Comparison of ENCODE assay signal across 16 cellular contexts in genomic region chr1:183892351-183892793, GRCh38.
DNase-seq lines count a peak whose midpoint lies in the region; ATAC-seq, FAIRE-seq and TF ChIP-seq lines count a peak whose summit lies in the region.
"Had no signal": no experiment of that assay in that cellular context is flagged by ENCODE, and none has a peak within 500 bp of the region (broad histone marks: within the 10 kb centered on the region; RNA-seq: fewer than 3 reads in every experiment).

No MANE protein-coding gene starts in this region.

- H3K4me3 ChIP-seq in bronchial epithelial cell (ENCODE audit: low read depth, low read length) (no peak overlapping the region), HepG2 (replicated peaks in 1 of 3; ENCODE audit: insufficient read depth in 1 of 3, low read depth in 2 of 3, low read length in 3 of 3) (no peak overlapping the region)
- no peak overlapping the region for H3K4me3 ChIP-seq in CD8-positive, alpha-beta memory T cell (ENCODE audit: low read length)

- H3K27me3 ChIP-seq in bronchial epithelial cell (ENCODE audit: control insufficient read depth, insufficient read depth, low read length) (no peaks in the 10 kb centered on the region), HepG2 (ENCODE audit: control insufficient read depth in 1 of 2, insufficient read depth in 2 of 2, low read length in 2 of 2) (no peaks in the 10 kb centered on the region)
- no peaks in the 10 kb centered on the region for H3K27me3 ChIP-seq in CD8-positive, alpha-beta memory T cell (ENCODE audit: insufficient read depth, low read length, poor library complexity, severe bottlenecking)

- no peaks in the 10 kb centered on the region for H3K4me1 Mint-ChIP-seq in Calu3 (ENCODE audit: low read depth, unreplicated experiment)
- H3K4me1 Mint-ChIP-seq in CD8-positive, alpha-beta memory T cell: peaks cover 25 to 38% (median 30%) of the 10 kb centered on the region in 3 donors

- BruUV-seq in HepG2 (replicated peaks; lab: Mats Ljungman, UMichigan): no TSS peak
- BruUV-seq in Calu3 (replicated peaks; lab: Mats Ljungman, UMichigan): no TSS peak

- ATAC-seq in Right ventricle myocardium superior (ENCODE audit: poor library complexity) (peak; percentile 51), HepG2 (peak; percentile 92)
- ATAC-seq: activated naive CD4-positive, alpha-beta T cell treated with anti-CD3 and anti-CD28 coated beads, Interleukin-2, amount 50 U/mL, for 72 hours had no signal

- TF ChIP-seq EP300 in HepG2 (IDR thresholded peaks at IDR 0.05; ENCODE audit: low read depth in 2 of 2, low read length in 2 of 2) (peak in 1 of 2 experiments; percentile 79; a peak in 2 of 4 replicates), HepG2 (CRISPR knock-in tag; IDR thresholded peaks at IDR 0.05; ENCODE audit: borderline replicate concordance) (no peak)

- H3K27me3 Mint-ChIP-seq in Calu3 (ENCODE audit: unreplicated experiment): no peaks in the 10 kb centered on the region
- no peaks in the 10 kb centered on the region for H3K27me3 Mint-ChIP-seq in CD8-positive, alpha-beta memory T cell

- no peak for DNase-seq in Right ventricle myocardium superior
- no peak for DNase-seq in cardiac septum (ENCODE audit: low spot score)
- DNase-seq in bronchial epithelial cell (ENCODE audit: low read depth): peak; percentile 75
- DNase-seq in HepG2 (ENCODE audit: low spot score): peak; percentile 72
- no peak for DNase-seq in Calu3
- DNase-seq in RWPE1 (ENCODE audit: low spot score): no peak
- DNase-seq in medulla oblongata (ENCODE audit: extremely low spot score): no peak
- no peak for DNase-seq in CD8-positive, alpha-beta memory T cell
- DNase-seq: activated CD4-positive, CD25-positive, alpha-beta regulatory T cell treated with anti-CD3 and anti-CD28 coated beads, Interleukin-2, amount 50 U/mL, for 72 hours; central memory CD4-positive, alpha-beta T cell; COR-L47; HCEC 1CT; hippocampal formation; mesendoderm had no signal

- no peaks in the 10 kb centered on the region for H3K9me3 Mint-ChIP-seq in Calu3 (ENCODE audit: low read depth, unreplicated experiment)
- no peaks in the 10 kb centered on the region for H3K9me3 Mint-ChIP-seq in CD8-positive, alpha-beta memory T cell
- H3K9me3 Mint-ChIP-seq: activated naive CD4-positive, alpha-beta T cell treated with anti-CD3 and anti-CD28 coated beads, Interleukin-2, amount 50 U/mL, for 72 hours had no signal

- peak overlapping the region; percentile 20; the same call in 1 of the 2 replicates for H3K4me2 ChIP-seq in HepG2 (ENCODE audit: low read depth, low read length)

- H3K4me3 Mint-ChIP-seq in Calu3 (ENCODE audit: low read depth, unreplicated experiment): no peak overlapping the region
- H3K4me3 Mint-ChIP-seq in CD8-positive, alpha-beta memory T cell: no peak overlapping the region

- no peak overlapping the region for H2AFZ ChIP-seq in HepG2 (ENCODE audit: low read length)

- H3K36me3 ChIP-seq in bronchial epithelial cell (ENCODE audit: control insufficient read depth, insufficient read depth, low read length) (no peaks in the 10 kb centered on the region), HepG2 (replicated peaks in 1 of 2; ENCODE audit: control insufficient read depth in 1 of 2, insufficient read depth in 2 of 2, low read length in 2 of 2) (peaks cover 3 to 5% of the 10 kb centered on the region in 2 experiments; a peak in 3 of 5 replicates)
- H3K36me3 ChIP-seq in CD8-positive, alpha-beta memory T cell (ENCODE audit: insufficient read depth, low read length): no peaks in the 10 kb centered on the region

- H3K27ac Mint-ChIP-seq in Calu3 (ENCODE audit: unreplicated experiment): no peak overlapping the region
- no peak overlapping the region for H3K27ac Mint-ChIP-seq in CD8-positive, alpha-beta memory T cell
- H3K27ac Mint-ChIP-seq: activated naive CD4-positive, alpha-beta T cell treated with anti-CD3 and anti-CD28 coated beads, Interleukin-2, amount 50 U/mL, for 72 hours had no signal

- no peak overlapping the region for H3K9ac ChIP-seq in HepG2 (ENCODE audit: insufficient read depth, low read depth, low read length)

- no peak for TF ChIP-seq RAD21 in HepG2 (CRISPR knock-in tag; IDR thresholded peaks at IDR 0.05)

- H3K9me3 ChIP-seq in HepG2 (ENCODE audit: low read length): no peaks in the 10 kb centered on the region
- H3K9me3 ChIP-seq in CD8-positive, alpha-beta memory T cell (ENCODE audit: low read length): no peaks in the 10 kb centered on the region

- POLR2A ChIA-PET in HepG2 (lab: Yijun Ruan, JAX) (interaction anchor here (1.2 kb wide), 1 partner anchor 11 kb away, joined by 10 read pairs; no protein-coding TSS in a partner anchor), RWPE1 (lab: Yijun Ruan, JAX; ENCODE audit: low non-redundant PET) (no interaction called here)
- POLR2A ChIA-PET in CD8-positive, alpha-beta memory T cell (lab: Charles Lee): no interaction called here

- intact Hi-C loops in Right ventricle myocardium superior (cut with DNase I) (no loop called here), cardiac septum (cut with DNase I) (no loop called here), HepG2 (cut with micrococcal nuclease; ENCODE audit: unreplicated experiment) (loop anchor here (5.0 kb wide), 1 partner anchor 50 kb away; no protein-coding TSS in a partner anchor), Calu3 (cut with micrococcal nuclease; ENCODE audit: unreplicated experiment) (no loop called here)

- H4K20me1 ChIP-seq in HepG2 (ENCODE audit: insufficient read depth, low read length): no peaks in the 10 kb centered on the region

- H3K4me1 ChIP-seq in HepG2 (ENCODE audit: insufficient read depth, low read length): peaks cover 23% of the 10 kb centered on the region
- peaks cover 29% of the 10 kb centered on the region for H3K4me1 ChIP-seq in CD8-positive, alpha-beta memory T cell (ENCODE audit: insufficient read depth, low read length)

- no peak for TF ChIP-seq CTCF in bronchial epithelial cell (IDR thresholded peaks at IDR 0.05; ENCODE audit: insufficient read depth, low read length, severe bottlenecking)
- TF ChIP-seq CTCF in HepG2 (CRISPR knock-in tag; IDR thresholded peaks at IDR 0.05): no peak
- TF ChIP-seq CTCF in Calu3 (IDR thresholded peaks at IDR 0.05; ENCODE audit: unreplicated experiment): no peak
- TF ChIP-seq CTCF in RWPE1 (conservative IDR thresholded peaks at IDR 0.05; ENCODE audit: low read depth): no peak

- no peaks in the 10 kb centered on the region for H3K79me2 ChIP-seq in HepG2 (ENCODE audit: insufficient read depth, low read length)

- in situ Hi-C loops in HepG2 (cut with HindIII; ENCODE audit: extremely low pct_ligation_motif_present, low pct_unique_long_range_greater_than_20kb): no loop called here

- CTCF ChIA-PET in HepG2 (lab: Yijun Ruan, JAX; ENCODE audit: low intra/inter-chr PET ratio, low total read pairs): no interaction called here
- CTCF ChIA-PET in Calu3 (lab: Charles Lee): interaction anchor here (0.8 to 1.6 kb wide), 5 partner anchors 11 to 259 kb away, joined by 3 to 6 read pairs (median 3); no protein-coding TSS in a partner anchor
- CTCF ChIA-PET in RWPE1 (lab: Yijun Ruan, JAX): interaction anchor here (0.6 kb wide), 1 partner anchor 65 kb away, joined by 4 read pairs; no protein-coding TSS in a partner anchor
- CTCF ChIA-PET in CD8-positive, alpha-beta memory T cell (lab: Charles Lee): interaction anchor here (1.4 kb wide), 1 partner anchor 23 kb away, joined by 7 read pairs; no protein-coding TSS in a partner anchor

- no peak for FAIRE-seq in bronchial epithelial cell (lab: Jason Lieb, UNC)
- FAIRE-seq in HepG2 (lab: Jason Lieb, UNC): peak; percentile 81
- FAIRE-seq: A204.1 had no signal

- H3K27ac ChIP-seq in HepG2 (ENCODE audit: extremely low read length, insufficient read depth, low read length) (no peak overlapping the region), RWPE1 (no peak overlapping the region)
- no peak overlapping the region for H3K27ac ChIP-seq in CD8-positive, alpha-beta memory T cell (ENCODE audit: low read depth, low read length)

- TF ChIP-seq POLR2A in HepG2 (IDR thresholded peaks at IDR 0.05; ENCODE audit: insufficient read depth in 1 of 2, low read depth in 2 of 2, low read length in 2 of 2): no peak

- no peaks in the 10 kb centered on the region for H3K36me3 Mint-ChIP-seq in Calu3 (ENCODE audit: insufficient read depth, unreplicated experiment)
- H3K36me3 Mint-ChIP-seq in CD8-positive, alpha-beta memory T cell: peaks cover 0 to 3% (median 0%) of the 10 kb centered on the region in 3 donors
- H3K36me3 Mint-ChIP-seq: activated naive CD4-positive, alpha-beta T cell treated with anti-CD3 and anti-CD28 coated beads, Interleukin-2, amount 50 U/mL, for 72 hours had no signal

TF ChIP-seq in HepG2, 621 proteins besides CTCF, POLR2A, EP300 and RAD21 (continues in another document):
- TF ChIP-seq GTF2F1 (IDR thresholded peaks at IDR 0.05; ENCODE audit: low read length): no peak
- TF ChIP-seq RBFOX2 (IDR thresholded peaks at IDR 0.05; ENCODE audit: low read depth, low read length): no peak
- TF ChIP-seq ZSCAN5A (CRISPR knock-in tag; IDR thresholded peaks at IDR 0.05; ENCODE audit: borderline replicate concordance): no peak
- no peak for TF ChIP-seq MXD3 (CRISPR knock-in tag; IDR thresholded peaks at IDR 0.05)
- no peak for TF ChIP-seq ATF7-NPFF (CRISPR knock-in tag; IDR thresholded peaks at IDR 0.05; ENCODE audit: low read depth)
- TF ChIP-seq XBP1 (CRISPR knock-in tag; IDR thresholded peaks at IDR 0.05): no peak
- TF ChIP-seq ATF4 (CRISPR knock-in tag; IDR thresholded peaks at IDR 0.05): peak in 1 of 2 experiments; percentile 30; a peak in 1 of 4 replicates
- no peak for TF ChIP-seq ATF7 (IDR thresholded peaks at IDR 0.05)
- TF ChIP-seq ATF7 (CRISPR knock-in tag; IDR thresholded peaks at IDR 0.05): no peak

Comparison
In these comparisons a context has a peak if more than half of its experiments do, and no peak if none do; other contexts are left out.
1. DNase-seq: peak in bronchial epithelial cell (single experiment) and HepG2 (single experiment); none in Right ventricle myocardium superior (single experiment), cardiac septum (single experiment), Calu3 (single experiment), RWPE1 (single experiment), medulla oblongata (single experiment) and CD8-positive, alpha-beta memory T cell (0 of 5).